Comparison of ENCODE assay signal across 8 cellular contexts in the genomic region with DNA sequence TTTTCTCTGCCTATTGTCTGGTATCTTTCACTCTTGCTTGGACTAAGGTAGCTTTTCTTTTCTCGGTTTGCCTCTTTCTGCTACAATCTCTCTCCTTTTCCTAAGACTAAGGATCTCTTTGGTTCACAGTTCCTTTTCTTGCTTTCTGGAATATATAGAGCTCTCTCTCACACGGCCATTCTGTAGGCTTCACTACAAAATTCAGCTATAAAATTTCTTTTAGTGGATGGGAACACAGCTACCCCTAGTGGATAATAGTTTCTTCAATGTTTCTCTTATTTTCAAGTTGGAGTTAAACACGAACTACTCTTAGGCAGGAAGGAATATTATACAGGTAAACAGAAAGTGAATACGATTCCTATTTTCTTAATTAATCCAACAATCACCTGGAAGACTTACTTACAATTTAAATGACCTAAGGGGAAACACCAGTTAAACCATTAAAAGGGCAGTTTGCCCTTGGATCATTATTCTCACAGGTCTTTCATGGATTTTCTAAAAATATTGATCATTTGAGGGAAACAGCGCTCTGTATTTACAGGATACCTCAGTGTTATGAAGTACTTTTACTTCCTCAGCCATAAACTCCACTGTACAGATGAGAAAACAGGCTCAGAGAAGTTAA.
DNase-seq lines count a peak whose midpoint lies in the region; ATAC-seq, FAIRE-seq and TF ChIP-seq lines count a peak whose summit lies in the region.

No MANE protein-coding gene starts in this region.

- H3K4me2 ChIP-seq in OCI-LY7 (ENCODE audit: low read length): no peak overlapping the region

- H3K9me3 ChIP-seq in heart right ventricle (no peaks in the 10 kb centered on the region), OCI-LY7 (ENCODE audit: low read length) (no peaks in the 10 kb centered on the region), esophagus muscularis mucosa (no peaks in the 10 kb centered on the region)

- no peak for TF ChIP-seq EP300 in esophagus muscularis mucosa (IDR thresholded peaks at IDR 0.05)

- POLR2A ChIA-PET in OCI-LY7 (lab: Charles Lee): interaction anchor here (0.6 to 1.6 kb wide), 8 partner anchors 9 to 506 kb away, joined by 3 to 8 read pairs (median 4); no protein-coding TSS in a partner anchor

- H3K27ac ChIP-seq in heart right ventricle (no peak overlapping the region), OCI-LY7 (ENCODE audit: low read depth, low read length, poor library complexity, severe bottlenecking) (no peak overlapping the region), esophagus muscularis mucosa (replicated peaks in 1 of 4) (no peak overlapping the region)

- no peaks in the 10 kb centered on the region for H3K79me2 ChIP-seq in OCI-LY7 (ENCODE audit: insufficient read depth, low read depth, low read length)

- H3K4me3 ChIP-seq in heart right ventricle: no peak overlapping the region
- no peak overlapping the region for H3K4me3 ChIP-seq in OCI-LY7 (ENCODE audit: low read depth, low read length, poor library complexity, severe bottlenecking)
- no peak overlapping the region for H3K4me3 ChIP-seq in fibroblast of the aortic adventitia (ENCODE audit: low read depth, low read length)
- no peak overlapping the region for H3K4me3 ChIP-seq in esophagus muscularis mucosa

- intact Hi-C loops in heart right ventricle (cut with DNase I): loop anchor here in 4 of 10 donors (1.0 to 10.0 kb wide), 4 partner anchors 113 to 275 kb away; no protein-coding TSS in a partner anchor
- intact Hi-C loops in Right ventricle myocardium inferior (cut with DNase I): loop anchor here (2.0 kb wide), 1 partner anchor 111 kb away; no protein-coding TSS in a partner anchor
- intact Hi-C loops in OCI-LY7 (cut with micrococcal nuclease; ENCODE audit: unreplicated experiment): loop anchor here (1.0 to 2.0 kb wide), 2 partner anchors 113 to 261 kb away; no protein-coding TSS in a partner anchor
- intact Hi-C loops in esophagus muscularis mucosa (cut with DNase I): no loop called here

- TF ChIP-seq CTCF in heart right ventricle (IDR thresholded peaks at IDR 0.05): peak in 6 of 9 donors; percentile 29 to 50 (median 37)
- TF ChIP-seq CTCF in OCI-LY7 (conservative IDR thresholded peaks at IDR 0.05; ENCODE audit: low read length): peak; percentile 72
- peak; percentile 40 for TF ChIP-seq CTCF in fibroblast of the aortic adventitia (IDR thresholded peaks at IDR 0.05; ENCODE audit: insufficient read depth, low read length)
- no peak for TF ChIP-seq CTCF in esophagus muscularis mucosa (IDR thresholded peaks at IDR 0.05)

- BruUV-seq in OCI-LY7 (replicated peaks; lab: Mats Ljungman, UMichigan): no TSS peak

- H4K20me1 ChIP-seq in OCI-LY7 (ENCODE audit: insufficient read depth, low read length): no peaks in the 10 kb centered on the region

- no peaks in the 10 kb centered on the region for H3K36me3 ChIP-seq in heart right ventricle
- H3K36me3 ChIP-seq in OCI-LY7 (ENCODE audit: insufficient read depth, low read length): no peaks in the 10 kb centered on the region
- no peaks in the 10 kb centered on the region for H3K36me3 ChIP-seq in esophagus muscularis mucosa

- 25 to 41% methylated on average over 5 of the region's 5 CpGs for WGBS in heart right ventricle, 2 donors
- WGBS in esophagus muscularis mucosa: 27% methylated on average over 5 of the region's 5 CpGs

- H2AFZ ChIP-seq in OCI-LY7 (ENCODE audit: low read length): no peak overlapping the region

- FAIRE-seq in urothelium cell line (lab: Jason Lieb, UNC): no peak

- no peaks in the 10 kb centered on the region for H3K9me2 ChIP-seq in OCI-LY7 (ENCODE audit: insufficient read depth, low read length)

- H3K27me3 ChIP-seq in heart right ventricle (no peaks in the 10 kb centered on the region), esophagus muscularis mucosa (no peaks in the 10 kb centered on the region)

- CTCF ChIA-PET in OCI-LY7 (lab: Charles Lee; ENCODE audit: unreplicated experiment): interaction anchor here (1.0 kb wide), 3 partner anchors 12 to 113 kb away, joined by 3 to 10 read pairs (median 5); no protein-coding TSS in a partner anchor

- no peak for DNase-seq in heart right ventricle
- DNase-seq in Right ventricle myocardium inferior (ENCODE audit: missing footprints): no peak
- DNase-seq in OCI-LY7 (ENCODE audit: low spot score): no peak
- peak; percentile 2 for DNase-seq in fibroblast of the aortic adventitia (ENCODE audit: low read depth)
- peak; percentile 29 for DNase-seq in urothelium cell line (ENCODE audit: low spot score)
- no peak for DNase-seq in esophagus muscularis mucosa (ENCODE audit: extremely low spot score)
- no peak for DNase-seq in NCI-H1048 (lab: John Stamatoyannopoulos, UW)

- TF ChIP-seq POLR2A in esophagus muscularis mucosa (IDR thresholded peaks at IDR 0.05; ENCODE audit: low read depth): no peak

- H3K4me1 ChIP-seq in heart right ventricle (no peaks in the 10 kb centered on the region), OCI-LY7 (ENCODE audit: insufficient read depth, low read length, poor library complexity, severe bottlenecking) (no peaks in the 10 kb centered on the region), esophagus muscularis mucosa (no peaks in the 10 kb centered on the region)

- ATAC-seq in heart right ventricle (no peak), Right ventricle myocardium inferior (no peak), HG03045 (IDR thresholded peaks at IDR 0.05; ENCODE audit: unreplicated experiment) (no peak)

Comparison
In these comparisons a context has a peak if more than half of its experiments do, and no peak if none do; other contexts are left out.
1. DNase-seq: peak in fibroblast of the aortic adventitia (single experiment) and urothelium cell line (single experiment); none in heart right ventricle (0 of 2), Right ventricle myocardium inferior (single experiment), OCI-LY7 (single experiment), esophagus muscularis mucosa (single experiment) and NCI-H1048 (single experiment).
2. CTCF ChIP-seq: peak in heart right ventricle (6 of 9), OCI-LY7 (single experiment) and fibroblast of the aortic adventitia (single experiment); none in esophagus muscularis mucosa (0 of 3).